24 cellular contexts compared by ENCODE assay signal in genomic region chr7:10210000-10210399, GRCh38.
"Had no signal": no experiment of that assay in that cellular context is flagged by ENCODE, and none has a peak within 500 bp of the region (broad histone marks: within the 10 kb centered on the region; RNA-seq: fewer than 3 reads in every experiment).

No MANE protein-coding gene starts in this region.

- H3K27me3 ChIP-seq: SJSA1 had no signal

- H3K9me3 ChIP-seq: SJSA1 had no signal

- H3K27ac Mint-ChIP-seq: IgD-negative memory B cell had no signal

- H3K27ac ChIP-seq: HL-60, KMS-11, RWPE1, SJSA1, SK-N-MC had no signal

- H3K4me3 ChIP-seq: K562, SJSA1, SK-N-MC had no signal

- DNase-seq: Kasumi-1, MM.1S, NCI-H1092 treated with DMSO at 0.1 percent for 48 hours, NCI-H1436, NCI-H187, NCI-H2029, NCI-H2081 treated with DMSO at 0.1 percent for 48 hours, NCI-H2171, NCI-H226, NCI-H446, NCI-H510A, NCI-H524 treated with DMSO at 0.1 percent for 48 hours, NCI-H69, NCI-H774, PC-3, SIG-M5 had no signal

- H3K4me3 Mint-ChIP-seq: IgD-negative memory B cell had no signal

- ATAC-seq: K562, Panc1, PC-3 had no signal

- H3K4me1 Mint-ChIP-seq: IgD-negative memory B cell had no signal

- H3K36me3 Mint-ChIP-seq: IgD-negative memory B cell had no signal

- H3K27me3 Mint-ChIP-seq: IgD-negative memory B cell had no signal

- H3K36me3 ChIP-seq: SJSA1 had no signal
